In the genomic region with DNA sequence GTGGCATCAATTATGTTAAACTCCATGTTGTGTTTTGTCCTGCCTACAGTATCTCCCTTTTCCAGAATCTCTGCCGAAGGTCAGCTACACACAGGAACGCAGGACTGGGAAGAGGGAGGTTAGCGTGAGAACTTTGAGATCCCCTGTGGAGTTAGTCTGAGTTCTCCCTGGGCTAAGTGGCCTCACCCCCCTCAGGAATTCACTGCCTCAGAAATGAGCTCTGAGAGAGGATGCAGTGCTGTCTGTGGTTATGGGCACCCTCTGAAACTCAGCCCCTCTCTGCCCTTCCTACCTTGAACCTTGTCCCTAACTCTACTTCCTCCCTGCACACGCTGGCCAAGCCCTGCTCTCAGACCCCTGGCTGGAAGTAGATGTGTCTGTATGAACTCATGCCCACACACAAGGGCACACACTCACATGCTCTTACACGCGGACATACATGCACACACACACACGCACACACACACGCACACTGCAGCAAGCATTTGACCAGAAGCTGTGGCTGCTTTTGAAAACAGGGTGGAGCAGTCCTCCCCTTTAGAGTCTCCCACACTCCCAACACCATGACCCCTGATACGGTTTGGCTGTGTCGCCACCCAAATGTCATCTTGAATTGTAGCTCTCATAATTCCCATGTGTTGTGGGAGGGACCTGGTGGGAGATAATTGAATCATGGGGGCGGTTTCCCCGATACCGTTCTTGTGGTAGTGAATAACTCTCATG, we compare ENCODE assay signal across 9 cellular contexts. TPM values are rescaled to one million over a fixed set of nuclear protein-coding genes. Genes with fewer than 3 reads are reported as not detected.
DNase-seq lines count a peak whose midpoint lies in the region; ATAC-seq and TF ChIP-seq lines count a peak whose summit lies in the region.
"Had no signal": no experiment of that assay in that cellular context is flagged by ENCODE, and none has a peak within 500 bp of the region (broad histone marks: within the 10 kb centered on the region; RNA-seq: fewer than 3 reads in every experiment).

No MANE protein-coding gene starts in this region.

- no peak overlapping the region for H2BK5ac ChIP-seq in IMR-90 (ENCODE audit: low read depth, low read length, poor library complexity, severe bottlenecking)

- no peak overlapping the region for H2BK20ac ChIP-seq in IMR-90 (ENCODE audit: low read depth, low read length)

- no peak overlapping the region for H2AK9ac ChIP-seq in IMR-90 (replicated peaks; ENCODE audit: low read depth, low read length, poor library complexity)

- DNase-seq in Caco-2 (peak; percentile 21 to 71), IMR-90 (peak; percentile 19), chondrocyte (ENCODE audit: low spot score) (peak; percentile 72), myocyte (ENCODE audit: low read depth) (peak; percentile 70), NCI-H1105 treated with DMSO at 0.1 percent for 48 hours (lab: John Stamatoyannopoulos, UW) (no peak), AML-193 (lab: John Stamatoyannopoulos, UW) (no peak)
- DNase-seq in activated CD4-positive, alpha-beta T cell treated with anti-CD3 and anti-CD28 coated beads for 4 hours = no peak
- DNase-seq: Kasumi-1 had no signal

- H3K4me3 ChIP-seq in Caco-2 (ENCODE audit: low read depth, low read length) (no peak overlapping the region), IMR-90 (ENCODE audit: insufficient read depth, low read depth, low read length) (no peak overlapping the region)

- H2BK120ac ChIP-seq in IMR-90 (ENCODE audit: low read depth, low read length) = no peak overlapping the region

- TF ChIP-seq RAD21 in IMR-90 (IDR thresholded peaks at IDR 0.05; ENCODE audit: low read length) = no peak

- no peaks in the 10 kb centered on the region for H3K79me1 ChIP-seq in IMR-90 (ENCODE audit: low read depth in 1 of 2, low read length in 2 of 2)

- H3K14ac ChIP-seq in IMR-90 (replicated peaks; ENCODE audit: low read depth, low read length) = no peak overlapping the region

- H3K27me3 Mint-ChIP-seq in Caco-2 (ENCODE audit: insufficient read depth, unreplicated experiment) (peaks cover 10% of the 10 kb centered on the region), chondrocyte (ENCODE audit: low read depth) (peaks cover 23% of the 10 kb centered on the region)

- H2BK15ac ChIP-seq in IMR-90 (ENCODE audit: low read depth, low read length) = no peak overlapping the region

- H3K36me3 Mint-ChIP-seq in Caco-2 (ENCODE audit: insufficient read depth, unreplicated experiment) (peaks cover 5% of the 10 kb centered on the region), chondrocyte (ENCODE audit: low read depth) (no peaks in the 10 kb centered on the region)

- in situ Hi-C loops in IMR-90 (cut with MboI; ENCODE audit: low sequenced_read_pairs) = no loop called here

- no peak overlapping the region for H2AK5ac ChIP-seq in IMR-90 (ENCODE audit: low read depth, low read length)

- H3K4ac ChIP-seq in IMR-90 (ENCODE audit: low read depth, low read length) = no peak overlapping the region

- intact Hi-C loops in Caco-2 (cut with micrococcal nuclease; ENCODE audit: unreplicated experiment) = no loop called here
- intact Hi-C loops in IMR-90 (cut with micrococcal nuclease) = no loop called here

- H3K56ac ChIP-seq in IMR-90 (ENCODE audit: extremely low read depth, insufficient read depth, low read length) = no peak overlapping the region

- no peak for TF ChIP-seq CTCF in Caco-2 (IDR thresholded peaks at IDR 0.05; ENCODE audit: insufficient read depth in 1 of 2, low read depth in 1 of 2, low read length in 1 of 2, severe bottlenecking in 1 of 2, unreplicated experiment in 1 of 2)
- TF ChIP-seq CTCF in IMR-90 (conservative IDR thresholded peaks at IDR 0.05; ENCODE audit: low read depth, low read length) = no peak
- no peak for TF ChIP-seq CTCF in chondrocyte (IDR thresholded peaks at IDR 0.05)

- no peaks in the 10 kb centered on the region for H3K36me3 ChIP-seq in Caco-2 (ENCODE audit: control insufficient read depth, insufficient read depth, low read length)
- H3K36me3 ChIP-seq in IMR-90 (ENCODE audit: control insufficient read depth, insufficient read depth, low read length) = no peaks in the 10 kb centered on the region

- peaks cover 4% of the 10 kb centered on the region; the same call in 1 of the 2 replicates for H3K4me1 ChIP-seq in Caco-2
- no peaks in the 10 kb centered on the region for H3K4me1 ChIP-seq in IMR-90 (ENCODE audit: control insufficient read depth, insufficient read depth, low read length)

- POLR2A ChIA-PET in Caco-2 (lab: Charles Lee) = no interaction called here
- POLR2A ChIA-PET in IMR-90 (lab: Charles Lee; ENCODE audit: unreplicated experiment) = no interaction called here

- no peak overlapping the region for H4K91ac ChIP-seq in IMR-90 (ENCODE audit: insufficient read depth, low read depth, low read length)

- ATAC-seq in IMR-90 (ENCODE audit: low read depth) (peak; percentile 54), HG03565 (IDR thresholded peaks at IDR 0.05; ENCODE audit: unreplicated experiment) (no peak)

- no peaks in the 10 kb centered on the region for H3K9me3 ChIP-seq in Caco-2
- no peaks in the 10 kb centered on the region for H3K9me3 ChIP-seq in IMR-90 (ENCODE audit: control insufficient read depth, insufficient read depth, low read length)

- no peak overlapping the region for H4K5ac ChIP-seq in IMR-90 (ENCODE audit: low read depth, low read length)

- peaks cover 16% of the 10 kb centered on the region for H3K4me1 Mint-ChIP-seq in Caco-2 (ENCODE audit: low read depth, unreplicated experiment)
- H3K4me1 Mint-ChIP-seq in chondrocyte (ENCODE audit: low read depth) = peaks cover 39% of the 10 kb centered on the region

- no peak overlapping the region for H3K9ac ChIP-seq in IMR-90 (ENCODE audit: low read depth, low read length)

- no TSS peak for BruUV-seq in Caco-2 (replicated peaks; lab: Mats Ljungman, UMichigan)
- no TSS peak for BruUV-seq in IMR-90 (replicated peaks; lab: Mats Ljungman, UMichigan)

- TF ChIP-seq POLR2A in IMR-90 (IDR thresholded peaks at IDR 0.05; ENCODE audit: low read depth, low read length) = no peak

- no peak overlapping the region for H4K8ac ChIP-seq in IMR-90 (ENCODE audit: low read depth in 2 of 2, low read length in 2 of 2)

- H3K27ac Mint-ChIP-seq in Caco-2 (ENCODE audit: unreplicated experiment) (no peak overlapping the region), chondrocyte (ENCODE audit: unreplicated experiment) (peak overlapping the region; percentile 85)

- peak overlapping the region; percentile 34 for H2AFZ ChIP-seq in IMR-90 (replicated peaks; ENCODE audit: low read length, poor library complexity)

- H3K27me3 ChIP-seq in Caco-2 (replicated peaks; ENCODE audit: control insufficient read depth, insufficient read depth, low read length) = no peaks in the 10 kb centered on the region
- peaks cover 39% of the 10 kb centered on the region for H3K27me3 ChIP-seq in IMR-90 (ENCODE audit: control insufficient read depth, insufficient read depth, low read length)

- no peaks in the 10 kb centered on the region for H3K9me3 Mint-ChIP-seq in Caco-2 (ENCODE audit: unreplicated experiment)
- H3K9me3 Mint-ChIP-seq in chondrocyte (ENCODE audit: low read depth) = no peaks in the 10 kb centered on the region

- CTCF ChIA-PET in Caco-2 (lab: Charles Lee) (no interaction called here), IMR-90 (lab: Yijun Ruan, JAX) (no interaction called here)

- H3K4me2 ChIP-seq in IMR-90 (ENCODE audit: low read depth, low read length) = no peak overlapping the region

- dilution Hi-C loops in IMR-90 (cut with HindIII; ENCODE audit: low sequenced_read_pairs, unreplicated experiment) = no loop called here

- WGBS in IMR-90 (ENCODE audit: extremely low coverage in 2 of 2, insufficient read length in 1 of 2), 2 experiments = no CpG with 5 or more reads among the region's 13 CpGs

- no peak overlapping the region for H3K27ac ChIP-seq in IMR-90 (ENCODE audit: insufficient read depth, low read length)

- H3K18ac ChIP-seq in IMR-90 (ENCODE audit: low read depth, low read length) = no peak overlapping the region

- H3K4me3 Mint-ChIP-seq in Caco-2 (ENCODE audit: unreplicated experiment) = no peak overlapping the region
- H3K4me3 Mint-ChIP-seq in chondrocyte (ENCODE audit: unreplicated experiment) = peak overlapping the region; percentile 39

- no peaks in the 10 kb centered on the region for H4K20me1 ChIP-seq in IMR-90 (ENCODE audit: insufficient read depth, low read length)

- H3K23ac ChIP-seq in IMR-90 (ENCODE audit: low read depth, low read length) = no peak overlapping the region

- no peaks in the 10 kb centered on the region; the same call in 1 of the 2 replicates for H3K9me1 ChIP-seq in IMR-90 (ENCODE audit: insufficient read depth, low read length)

TF ChIP-seq in IMR-90, 13 proteins besides CTCF, POLR2A, EP300 and RAD21:
- no peak for TF ChIP-seq CEBPB (IDR thresholded peaks at IDR 0.05; ENCODE audit: low read depth, low read length)
- no peak for TF ChIP-seq CHD1 (IDR thresholded peaks at IDR 0.05; ENCODE audit: low read depth, low read length)
- peak; percentile 66; the same call in 1 of the 2 replicates for TF ChIP-seq MAZ (IDR thresholded peaks at IDR 0.05; ENCODE audit: borderline replicate concordance, low read depth, low read length)
- TF ChIP-seq, protein P1, sequence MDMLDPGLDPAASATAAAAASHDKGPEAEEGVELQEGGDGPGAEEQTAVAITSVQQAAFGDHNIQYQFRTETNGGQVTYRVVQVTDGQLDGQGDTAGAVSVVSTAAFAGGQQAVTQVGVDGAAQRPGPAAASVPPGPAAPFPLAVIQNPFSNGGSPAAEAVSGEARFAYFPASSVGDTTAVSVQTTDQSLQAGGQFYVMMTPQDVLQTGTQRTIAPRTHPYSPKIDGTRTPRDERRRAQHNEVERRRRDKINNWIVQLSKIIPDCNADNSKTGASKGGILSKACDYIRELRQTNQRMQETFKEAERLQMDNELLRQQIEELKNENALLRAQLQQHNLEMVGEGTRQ (IDR thresholded peaks at IDR 0.05; ENCODE audit: low read depth, low read length) = no peak
- no peak for TF ChIP-seq RFX5 (IDR thresholded peaks at IDR 0.05; ENCODE audit: low read depth, low read length)
- no peak for TF ChIP-seq NFE2L2 (IDR thresholded peaks at IDR 0.05; ENCODE audit: low read depth, low read length)

RNA-seq across cellular contexts. Expression of gene VIPR1, which starts 5.3 kb away (rescaled TPM):
- total RNA-seq in Caco-2 (2022) = 3.7 and 3.8 TPM in 2 replicates
- not detected in 2 replicates for total RNA-seq in IMR-90 (2012; rRNA removed)
- not detected in 2 replicates for polyA plus RNA-seq in IMR-90 (2012; rRNA removed)
- not detected in 2 replicates for polyA plus RNA-seq in IMR-90 (2012; cell fraction: cytosol; rRNA removed)
- not detected in 2 replicates for polyA plus RNA-seq in IMR-90 (2012; cell fraction: nucleus; rRNA removed; ENCODE audit: low replicate concordance)
- 5.8 to 17.0 TPM (median 6.1 TPM) in 3 replicates for total RNA-seq in chondrocyte
- not detected in 2 replicates for total RNA-seq in myocyte
- polyA plus RNA-seq in myocyte (2012) = not detected

Comparison
In these comparisons a context has a peak if more than half of its experiments do, and no peak if none do; other contexts are left out.
1. DNase-seq: peak in Caco-2 (2 of 2), IMR-90 (single experiment), chondrocyte (single experiment) and myocyte (single experiment); none in activated CD4-positive, alpha-beta T cell treated with anti-CD3 and anti-CD28 coated beads for 4 hours (0 of 2), NCI-H1105 treated with DMSO at 0.1 percent for 48 hours (single experiment) and AML-193 (0 of 2).